ENCODE assay signal across 10 cellular contexts in genomic region chr3:151276038-151277027, GRCh38. TPM values are rescaled to one million over a fixed set of nuclear protein-coding genes. Genes with fewer than 3 reads are reported as not detected.
DNase-seq lines count a peak whose midpoint lies in the region; ATAC-seq and TF ChIP-seq lines count a peak whose summit lies in the region.
"Had no signal": no experiment of that assay in that cellular context is flagged by ENCODE, and none has a peak within 500 bp of the region (broad histone marks: within the 10 kb centered on the region; RNA-seq: fewer than 3 reads in every experiment).

No MANE protein-coding gene starts in this region.

- H3K79me2 ChIP-seq in PC-9 (ENCODE audit: low read depth), result no peaks in the 10 kb centered on the region

- no peaks in the 10 kb centered on the region for H3K27me3 Mint-ChIP-seq in endodermal cell (ENCODE audit: insufficient read depth)
- no peaks in the 10 kb centered on the region for H3K27me3 Mint-ChIP-seq in mesothelial cell of epicardium (ENCODE audit: low read depth)

- H3K4me1 Mint-ChIP-seq in endodermal cell, result peaks cover 30% of the 10 kb centered on the region
- H3K4me1 Mint-ChIP-seq in mesothelial cell of epicardium, result peaks cover 15% of the 10 kb centered on the region

- H3K4me3 Mint-ChIP-seq in endodermal cell (no peak overlapping the region), mesothelial cell of epicardium (no peak overlapping the region)

- H3K9me3 ChIP-seq in endodermal cell (ENCODE audit: control insufficient read depth, low read length), result no peaks in the 10 kb centered on the region
- H3K9me3 ChIP-seq in PC-9 (ENCODE audit: insufficient read depth, low read depth), result no peaks in the 10 kb centered on the region

- 81 to 85% methylated on average over 5 to 8 of the region's 8 CpGs for WGBS in endodermal cell (ENCODE audit: insufficient coverage in 1 of 2, insufficient read length in 1 of 2), 2 experiments

- H3K9ac ChIP-seq in endodermal cell (ENCODE audit: extremely low read depth, low read length, poor library complexity, severe bottlenecking), result no peak overlapping the region

- TF ChIP-seq CTCF in GM12865 (IDR thresholded peaks at IDR 0.05; ENCODE audit: insufficient read depth, low read depth, low read length, missing control alignments) (no peak), endodermal cell (conservative IDR thresholded peaks at IDR 0.05) (no peak), mesothelial cell of epicardium (IDR thresholded peaks at IDR 0.05; ENCODE audit: unreplicated experiment) (no peak), foreskin keratinocyte (conservative IDR thresholded peaks at IDR 0.05) (no peak), PC-9 (conservative IDR thresholded peaks at IDR 0.05) (no peak)

- H3K4me1 ChIP-seq in endodermal cell (ENCODE audit: control insufficient read depth, insufficient read depth, low read length) (peaks cover 7% of the 10 kb centered on the region), foreskin keratinocyte (no peaks in the 10 kb centered on the region), PC-9 (replicated peaks; ENCODE audit: insufficient read depth) (no peaks in the 10 kb centered on the region)

- no peak overlapping the region for H3K4me2 ChIP-seq in PC-9

- POLR2A ChIA-PET in PC-9 (lab: Charles Lee; ENCODE audit: unreplicated experiment), result no interaction called here

- H3K27me3 ChIP-seq in endodermal cell (ENCODE audit: control insufficient read depth, insufficient read depth, low read length, poor library complexity, severe bottlenecking) (no peaks in the 10 kb centered on the region), foreskin keratinocyte (no peaks in the 10 kb centered on the region), PC-9 (ENCODE audit: insufficient read depth, low read depth) (no peaks in the 10 kb centered on the region)

- intact Hi-C loops in PC-9 (cut with micrococcal nuclease; ENCODE audit: unreplicated experiment), result no loop called here

- H3K27ac Mint-ChIP-seq in endodermal cell (peak overlapping the region; percentile 62), mesothelial cell of epicardium (no peak overlapping the region)

- H3K36me3 Mint-ChIP-seq in endodermal cell (ENCODE audit: low read depth) (peaks cover 3% of the 10 kb centered on the region), mesothelial cell of epicardium (no peaks in the 10 kb centered on the region)

- no TSS peak for BruUV-seq in PC-9 (replicated peaks; lab: Mats Ljungman, UMichigan)

- no peaks in the 10 kb centered on the region for H4K20me1 ChIP-seq in PC-9 (ENCODE audit: insufficient read depth)

- H3K4me3 ChIP-seq in GM12865 (ENCODE audit: low read depth, low read length) (no peak overlapping the region), endodermal cell (ENCODE audit: low read length) (peak overlapping the region; percentile 20), PC-9 (no peak overlapping the region)

- no peaks in the 10 kb centered on the region for H3K9me3 Mint-ChIP-seq in endodermal cell
- H3K9me3 Mint-ChIP-seq in mesothelial cell of epicardium, result no peaks in the 10 kb centered on the region

- no peak overlapping the region for H2AFZ ChIP-seq in PC-9

- H3K27ac ChIP-seq in endodermal cell (ENCODE audit: low read depth, low read length) (no peak overlapping the region), foreskin keratinocyte (no peak overlapping the region), PC-9 (no peak overlapping the region)

- no peaks in the 10 kb centered on the region for H3F3A ChIP-seq in PC-9 (ENCODE audit: insufficient read depth, low read depth)

- CTCF ChIA-PET in PC-9 (lab: Charles Lee), result no interaction called here

- H3K36me3 ChIP-seq in endodermal cell (ENCODE audit: control insufficient read depth, insufficient read depth, low read length), result no peaks in the 10 kb centered on the region
- H3K36me3 ChIP-seq in PC-9 (ENCODE audit: low read depth), result no peaks in the 10 kb centered on the region

- DNase-seq in GM12865 (ENCODE audit: low read depth) (peak; percentile 52), endodermal cell (peak; percentile 58), mesothelial cell of epicardium (ENCODE audit: low spot score in 2 of 2, unreplicated experiment in 2 of 2) (no peak), NCI-H128 (lab: John Stamatoyannopoulos, UW; ENCODE audit: unreplicated experiment) (no peak), foreskin keratinocyte (no peak), PC-9 (no peak)
- DNase-seq: NCI-H1048 had no signal

- no peaks in the 10 kb centered on the region for H3K9me2 ChIP-seq in PC-9 (ENCODE audit: insufficient read depth)

- ATAC-seq in GM21360 (IDR thresholded peaks at IDR 0.05; ENCODE audit: unreplicated experiment) (peak; percentile 58), HG03571 (IDR thresholded peaks at IDR 0.05; ENCODE audit: unreplicated experiment) (peak; percentile 64), foreskin keratinocyte (no peak)

RNA-seq across cellular contexts. Expression of gene P2RY14, which starts 2.0 kb away (rescaled TPM):
- total RNA-seq in endodermal cell (not detected), mesothelial cell of epicardium (0.11 TPM in 1 of 3 replicates, not detected in the others), foreskin keratinocyte (not detected in 2 replicates), PC-9 (2021) (not detected in 2 replicates)
- polyA plus RNA-seq in endodermal cell (2013, experiment 1 of 2), result not detected
- polyA plus RNA-seq in endodermal cell (2013, experiment 2 of 2), result not detected
- polyA plus RNA-seq in foreskin keratinocyte, result not detected in 2 replicates
- total RNA-seq: glomerular endothelial cell had no signal

RNA-seq across cellular contexts. Expression of gene GPR87, which starts 40.3 kb away (rescaled TPM):
- total RNA-seq in endodermal cell (not detected), mesothelial cell of epicardium (2.9 to 3.3 TPM (median 3.2 TPM) in 3 replicates), foreskin keratinocyte (58.3 and 62.8 TPM in 2 replicates), PC-9 (2021) (9.0 and 15.5 TPM in 2 replicates)
- 0.14 TPM for polyA plus RNA-seq in endodermal cell (2013, experiment 1 of 2)
- polyA plus RNA-seq in endodermal cell (2013, experiment 2 of 2), result 0.29 TPM
- polyA plus RNA-seq in foreskin keratinocyte, result 51.5 and 52.2 TPM in 2 replicates

RNA-seq across cellular contexts. Expression of gene P2RY13, which starts 53.0 kb away (rescaled TPM):
- not detected for total RNA-seq in endodermal cell
- not detected for polyA plus RNA-seq in endodermal cell (2013, experiment 1 of 2)
- not detected for polyA plus RNA-seq in endodermal cell (2013, experiment 2 of 2)
- not detected in 3 replicates for total RNA-seq in mesothelial cell of epicardium
- total RNA-seq in foreskin keratinocyte, result not detected in 2 replicates
- polyA plus RNA-seq in foreskin keratinocyte, result not detected in 2 replicates
- not detected in 2 replicates for total RNA-seq in PC-9 (2021)
- total RNA-seq: glomerular endothelial cell had no signal

Comparison
In these comparisons a context has a peak if more than half of its experiments do, and no peak if none do; other contexts are left out.
1. DNase-seq: peak in GM12865 (single experiment) and endodermal cell (single experiment); none in mesothelial cell of epicardium (0 of 2), NCI-H128 (single experiment), foreskin keratinocyte (0 of 2) and PC-9 (0 of 2).